9 cellular contexts compared by ENCODE assay signal in genomic region chr13:108342369-108343289, GRCh38.
DNase-seq lines count a peak whose midpoint lies in the region; ATAC-seq and TF ChIP-seq lines count a peak whose summit lies in the region.
"Had no signal": no experiment of that assay in that cellular context is flagged by ENCODE, and none has a peak within 500 bp of the region (broad histone marks: within the 10 kb centered on the region; RNA-seq: fewer than 3 reads in every experiment).

No MANE protein-coding gene starts in this region.

- ATAC-seq in HG02678 (IDR thresholded peaks at IDR 0.05; ENCODE audit: unreplicated experiment) (peak; percentile 54), body of pancreas (no peak), left lobe of liver (peak; percentile 73)

- intact Hi-C loops in MCF 10A (cut with micrococcal nuclease) (loop anchor here (1.0 to 5.0 kb wide), 3 partner anchors 20 to 555 kb away; no protein-coding TSS in a partner anchor), breast epithelium (cut with DNase I; ENCODE audit: low total_unique reads) (no loop called here), body of pancreas (cut with DNase I) (no loop called here)

- H3K4me1 ChIP-seq in breast epithelium (no peaks in the 10 kb centered on the region), body of pancreas (no peaks in the 10 kb centered on the region)
- H3K4me1 ChIP-seq: upper lobe of left lung had no signal

- no peaks in the 10 kb centered on the region for H3K4me1 Mint-ChIP-seq in MCF 10A (ENCODE audit: insufficient read depth, unreplicated experiment)

- POLR2A ChIA-PET in MCF 10A (lab: Yijun Ruan, JAX), result interaction anchor here (0.9 kb wide), 1 partner anchor 10 kb away, joined by 4 read pairs; no protein-coding TSS in a partner anchor

- H3K36me3 Mint-ChIP-seq in MCF 10A (ENCODE audit: insufficient read depth, unreplicated experiment), result no peaks in the 10 kb centered on the region

- TF ChIP-seq POLR2A in breast epithelium (IDR thresholded peaks at IDR 0.05) (no peak), body of pancreas (IDR thresholded peaks at IDR 0.05) (no peak)

- peaks cover 90% of the 10 kb centered on the region for H3K27me3 Mint-ChIP-seq in MCF 10A (ENCODE audit: insufficient read depth, unreplicated experiment)

- H3K36me3 ChIP-seq in breast epithelium, result no peaks in the 10 kb centered on the region
- H3K36me3 ChIP-seq in body of pancreas (replicated peaks in 1 of 2; ENCODE audit: insufficient read depth in 1 of 2, low read depth in 2 of 2), result no peaks in the 10 kb centered on the region
- H3K36me3 ChIP-seq: upper lobe of left lung had no signal

- CTCF ChIA-PET in MCF 10A (lab: Yijun Ruan, JAX), result interaction anchor here (0.6 to 6.7 kb wide), 18 partner anchors 9 to 934 kb away, joined by 3 to 55 read pairs (median 4); no protein-coding TSS in a partner anchor

- H3K9me3 ChIP-seq in breast epithelium, result no peaks in the 10 kb centered on the region
- no peaks in the 10 kb centered on the region for H3K9me3 ChIP-seq in body of pancreas
- H3K9me3 ChIP-seq: upper lobe of left lung had no signal

- peak; percentile 52 for DNase-seq in MCF 10A (ENCODE audit: unreplicated experiment)
- DNase-seq in breast epithelium (ENCODE audit: low spot score in 2 of 2), result no peak
- peak; percentile 9 to 67 for DNase-seq in NCI-H526 (lab: John Stamatoyannopoulos, UW)
- DNase-seq in body of pancreas, result no peak
- no peak for DNase-seq in left lobe of liver (ENCODE audit: low spot score)
- no peak for DNase-seq in stimulated activated CD4-positive, alpha-beta T cell treated with anti-CD3 and anti-CD28 coated beads, Interleukin-2, amount 100 ng/mL, for 24 hours
- DNase-seq in UCSD-AML1 (lab: John Stamatoyannopoulos, UW; ENCODE audit: unreplicated experiment), result no peak
- DNase-seq: upper lobe of left lung had no signal

- TF ChIP-seq CTCF in MCF 10A (IDR thresholded peaks at IDR 0.05; ENCODE audit: unreplicated experiment) (peak; percentile 47), breast epithelium (IDR thresholded peaks at IDR 0.05) (peak in 1 of 3 donors; percentile 21), body of pancreas (IDR thresholded peaks at IDR 0.05) (peak in 6 of 7 experiments; percentile 12 to 39 (median 25))

- H3K27ac Mint-ChIP-seq in MCF 10A (ENCODE audit: low read depth, unreplicated experiment), result no peak overlapping the region

- 57 to 66% methylated on average over 7 of the region's 7 CpGs for WGBS in body of pancreas, 2 donors

- no TSS peak for BruUV-seq in MCF 10A (replicated peaks; lab: Mats Ljungman, UMichigan)

- H3K27me3 ChIP-seq in breast epithelium, result no peaks in the 10 kb centered on the region
- no peaks in the 10 kb centered on the region for H3K27me3 ChIP-seq in body of pancreas
- H3K27me3 ChIP-seq: upper lobe of left lung had no signal

- no peak overlapping the region for H3K27ac ChIP-seq in breast epithelium
- no peak overlapping the region for H3K27ac ChIP-seq in body of pancreas

- no peaks in the 10 kb centered on the region for H3K9me3 Mint-ChIP-seq in MCF 10A (ENCODE audit: unreplicated experiment)

- H3K4me3 ChIP-seq in breast epithelium (no peak overlapping the region), body of pancreas (no peak overlapping the region)
- H3K4me3 ChIP-seq: upper lobe of left lung had no signal

- H3K4me3 Mint-ChIP-seq in MCF 10A (ENCODE audit: unreplicated experiment), result no peak overlapping the region

Comparison
In these comparisons a context has a peak if more than half of its experiments do, and no peak if none do; other contexts are left out.
1. DNase-seq: peak in MCF 10A (single experiment) and NCI-H526 (2 of 2); none in breast epithelium (0 of 2), body of pancreas (0 of 4), left lobe of liver (single experiment), stimulated activated CD4-positive, alpha-beta T cell treated with anti-CD3 and anti-CD28 coated beads, Interleukin-2, amount 100 ng/mL, for 24 hours (0 of 2) and UCSD-AML1 (single experiment).